In the genomic region with DNA sequence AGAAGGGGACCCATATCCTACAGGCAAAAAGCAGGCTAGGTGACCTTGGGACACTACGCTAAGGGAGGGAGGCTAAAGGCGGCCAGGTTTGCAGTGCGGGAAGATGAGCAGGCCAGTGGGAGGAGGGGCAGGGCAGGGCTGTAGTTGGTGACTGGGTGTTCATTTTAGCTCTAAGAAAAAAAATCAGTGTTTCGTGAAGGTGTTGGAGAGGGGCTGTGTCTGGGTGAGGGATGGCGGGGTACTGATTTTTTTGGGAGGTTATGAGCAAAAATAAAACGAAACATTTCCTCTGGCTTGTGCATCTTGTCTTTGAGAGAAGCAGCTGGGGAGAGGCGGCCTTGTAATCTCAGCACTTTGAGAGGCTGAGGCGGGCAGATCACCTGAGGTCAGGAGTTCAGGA, we compare ENCODE assay signal across 28 cellular contexts. TPM values are rescaled to one million over a fixed set of nuclear protein-coding genes. Genes with fewer than 3 reads are reported as not detected.
DNase-seq lines count a peak whose midpoint lies in the region; ATAC-seq and TF ChIP-seq lines count a peak whose summit lies in the region.
"Had no signal": no experiment of that assay in that cellular context is flagged by ENCODE, and none has a peak within 500 bp of the region (broad histone marks: within the 10 kb centered on the region; RNA-seq: fewer than 3 reads in every experiment).

No MANE protein-coding gene starts in this region.

- no CpG with 5 or more reads among the region's 8 CpGs for WGBS in trophoblast cell (ENCODE audit: extremely low coverage, insufficient coverage, insufficient read length)

- no peak overlapping the region for H4K91ac ChIP-seq in trophoblast cell (ENCODE audit: low read depth, low read length)

- peaks cover 5% of the 10 kb centered on the region for H3K27me3 Mint-ChIP-seq in activated CD4-positive, alpha-beta memory T cell treated with anti-CD3 and anti-CD28 coated beads for 36 hours
- peaks cover 8% of the 10 kb centered on the region for H3K27me3 Mint-ChIP-seq in activated CD4-positive, alpha-beta memory T cell treated with anti-CD3 and anti-CD28 coated beads, Interleukin-2, amount 10 ng/mL, durations not matched to agents 7 days and 5 days
- peaks cover 10% of the 10 kb centered on the region for H3K27me3 Mint-ChIP-seq in dendritic cell treated with granulocyte-macrophage colony-stimulating factor and Interleukin-4, amounts not matched to agents 40 ng/mL and 50 ng/mL, for 4 days
- H3K27me3 Mint-ChIP-seq in neural crest cell (ENCODE audit: low read depth): peaks cover 15% of the 10 kb centered on the region
- H3K27me3 Mint-ChIP-seq: activated T-cell treated with anti-CD3 and anti-CD28 coated beads, Interleukin-2, amount 50 U/mL, for 24 hours had no signal

- peaks cover 0 to 3% of the 10 kb centered on the region in 2 experiments for H3K4me1 ChIP-seq in trophoblast cell (ENCODE audit: control insufficient read depth in 1 of 2, insufficient read depth in 2 of 2, low read length in 2 of 2)

- H3K4me2 ChIP-seq in trophoblast cell (ENCODE audit: low read length): no peak overlapping the region
- H3K4me2 ChIP-seq: A549, SK-N-SH had no signal

- H2AFZ ChIP-seq in trophoblast cell (ENCODE audit: insufficient read depth, low read length, poor library complexity): no peak overlapping the region

- H3K18ac ChIP-seq in trophoblast cell (ENCODE audit: low read length): no peak overlapping the region

- H3K4ac ChIP-seq in trophoblast cell (ENCODE audit: low read depth, low read length): no peak overlapping the region

- H3K27ac ChIP-seq in trophoblast cell (ENCODE audit: low read depth, low read length): no peak overlapping the region
- H3K27ac ChIP-seq: A549, body of pancreas, pancreas had no signal

- intact Hi-C loops in activated CD4-positive, alpha-beta memory T cell treated with anti-CD3 and anti-CD28 coated beads for 36 hours (cut with micrococcal nuclease): no loop called here
- intact Hi-C loops in dendritic cell treated with granulocyte-macrophage colony-stimulating factor and Interleukin-4, amounts not matched to agents 40 ng/mL and 50 ng/mL, for 4 days (cut with micrococcal nuclease): no loop called here

- no peak overlapping the region for H2AK5ac ChIP-seq in trophoblast cell (ENCODE audit: low read length)

- no peak overlapping the region for H3K4me3 Mint-ChIP-seq in activated CD4-positive, alpha-beta memory T cell treated with anti-CD3 and anti-CD28 coated beads for 36 hours
- no peak overlapping the region for H3K4me3 Mint-ChIP-seq in activated CD4-positive, alpha-beta memory T cell treated with anti-CD3 and anti-CD28 coated beads, Interleukin-2, amount 10 ng/mL, durations not matched to agents 7 days and 5 days
- peak overlapping the region; percentile 35 for H3K4me3 Mint-ChIP-seq in dendritic cell treated with granulocyte-macrophage colony-stimulating factor and Interleukin-4, amounts not matched to agents 40 ng/mL and 50 ng/mL, for 4 days
- peak overlapping the region; percentile 8 for H3K4me3 Mint-ChIP-seq in neural crest cell
- H3K4me3 Mint-ChIP-seq: activated naive CD8-positive, alpha-beta T cell treated with anti-CD3 and anti-CD28 coated beads for 36 hours; activated T-cell treated with anti-CD3 and anti-CD28 coated beads, Interleukin-2, amount 50 U/mL, for 24 hours; WTC11 had no signal

- no peak overlapping the region for H3K9ac ChIP-seq in trophoblast cell (ENCODE audit: low read length)
- H3K9ac ChIP-seq: SK-N-SH had no signal

- H3K27ac Mint-ChIP-seq in activated CD4-positive, alpha-beta memory T cell treated with anti-CD3 and anti-CD28 coated beads for 36 hours: peak overlapping the region; percentile 2
- H3K27ac Mint-ChIP-seq in activated CD4-positive, alpha-beta memory T cell treated with anti-CD3 and anti-CD28 coated beads, Interleukin-2, amount 10 ng/mL, durations not matched to agents 7 days and 5 days: no peak overlapping the region
- H3K27ac Mint-ChIP-seq in dendritic cell treated with granulocyte-macrophage colony-stimulating factor and Interleukin-4, amounts not matched to agents 40 ng/mL and 50 ng/mL, for 4 days: peak overlapping the region; percentile 45
- H3K27ac Mint-ChIP-seq in neural crest cell (ENCODE audit: unreplicated experiment): no peak overlapping the region
- H3K27ac Mint-ChIP-seq: activated T-cell treated with anti-CD3 and anti-CD28 coated beads, Interleukin-2, amount 50 U/mL, for 24 hours; WTC11 had no signal

- no peak for TF ChIP-seq CTCF in neural crest cell (conservative IDR thresholded peaks at IDR 0.05)

- peaks cover 2 to 5% of the 10 kb centered on the region in 2 experiments for H3K36me3 ChIP-seq in trophoblast cell (ENCODE audit: control insufficient read depth in 1 of 2, insufficient read depth in 2 of 2, low read length in 2 of 2)
- H3K36me3 ChIP-seq: pancreas had no signal

- H2BK5ac ChIP-seq in trophoblast cell (ENCODE audit: low read depth, low read length, poor library complexity): no peak overlapping the region

- H3K4me1 Mint-ChIP-seq in activated CD4-positive, alpha-beta memory T cell treated with anti-CD3 and anti-CD28 coated beads for 36 hours (ENCODE audit: low read depth): peaks cover 44% of the 10 kb centered on the region
- H3K4me1 Mint-ChIP-seq in activated CD4-positive, alpha-beta memory T cell treated with anti-CD3 and anti-CD28 coated beads, Interleukin-2, amount 10 ng/mL, durations not matched to agents 7 days and 5 days: peaks cover 43% of the 10 kb centered on the region
- peaks cover 65% of the 10 kb centered on the region for H3K4me1 Mint-ChIP-seq in dendritic cell treated with granulocyte-macrophage colony-stimulating factor and Interleukin-4, amounts not matched to agents 40 ng/mL and 50 ng/mL, for 4 days (ENCODE audit: low read depth)
- H3K4me1 Mint-ChIP-seq in neural crest cell: peaks cover 20% of the 10 kb centered on the region

- no peak overlapping the region for H3K23ac ChIP-seq in trophoblast cell (ENCODE audit: low read length)

- POLR2A ChIA-PET in activated CD4-positive, alpha-beta memory T cell treated with anti-CD3 and anti-CD28 coated beads for 36 hours (lab: Charles Lee): no interaction called here
- POLR2A ChIA-PET in activated CD4-positive, alpha-beta memory T cell treated with anti-CD3 and anti-CD28 coated beads, Interleukin-2, amount 10 ng/mL, durations not matched to agents 7 days and 5 days (lab: Charles Lee): interaction anchor here (1.1 to 1.2 kb wide), 2 partner anchors 37 to 38 kb away, joined by 3 read pairs; a partner anchor contains a TSS

- H3K9me3 Mint-ChIP-seq in activated CD4-positive, alpha-beta memory T cell treated with anti-CD3 and anti-CD28 coated beads for 36 hours: no peaks in the 10 kb centered on the region
- peaks cover 2% of the 10 kb centered on the region for H3K9me3 Mint-ChIP-seq in activated CD4-positive, alpha-beta memory T cell treated with anti-CD3 and anti-CD28 coated beads, Interleukin-2, amount 10 ng/mL, durations not matched to agents 7 days and 5 days
- H3K9me3 Mint-ChIP-seq in dendritic cell treated with granulocyte-macrophage colony-stimulating factor and Interleukin-4, amounts not matched to agents 40 ng/mL and 50 ng/mL, for 4 days: no peaks in the 10 kb centered on the region
- peaks cover 5% of the 10 kb centered on the region for H3K9me3 Mint-ChIP-seq in neural crest cell
- H3K9me3 Mint-ChIP-seq: WTC11 had no signal

- peaks cover 11% of the 10 kb centered on the region for H3K79me1 ChIP-seq in trophoblast cell (ENCODE audit: low read length)

- peaks cover 6% of the 10 kb centered on the region for H3K79me2 ChIP-seq in trophoblast cell (ENCODE audit: control insufficient read depth, insufficient read depth, low read length, poor library complexity)

- H3K4me3 ChIP-seq in trophoblast cell (ENCODE audit: low read depth, low read length): no peak overlapping the region
- H3K4me3 ChIP-seq: A549, body of pancreas, pancreas had no signal

- H2BK12ac ChIP-seq in trophoblast cell (ENCODE audit: low read length): no peak overlapping the region

- no peak overlapping the region for H2BK120ac ChIP-seq in trophoblast cell (ENCODE audit: insufficient read depth, low read length, poor library complexity)

- CTCF ChIA-PET in activated CD4-positive, alpha-beta memory T cell treated with anti-CD3 and anti-CD28 coated beads for 36 hours (lab: Charles Lee): interaction anchor here (0.7 to 1.8 kb wide), 4 partner anchors 11 to 51 kb away, joined by 3 to 6 read pairs (median 4); no protein-coding TSS in a partner anchor
- CTCF ChIA-PET in activated CD4-positive, alpha-beta memory T cell treated with anti-CD3 and anti-CD28 coated beads, Interleukin-2, amount 10 ng/mL, durations not matched to agents 7 days and 5 days (lab: Charles Lee): interaction anchor here (0.6 kb wide), 1 partner anchor 330 kb away, joined by 3 read pairs; no protein-coding TSS in a partner anchor

- no peak overlapping the region for H4K8ac ChIP-seq in trophoblast cell (ENCODE audit: low read depth, low read length)

- TF ChIP-seq POLR2A in GM18505 (IDR thresholded peaks at IDR 0.05; ENCODE audit: borderline replicate concordance, extremely low read depth, insufficient read depth, insufficient read length): peak; percentile 50

- peaks cover 3% of the 10 kb centered on the region for H3K9me3 ChIP-seq in trophoblast cell (ENCODE audit: insufficient read depth, low read depth, low read length)
- H3K9me3 ChIP-seq: A549, body of pancreas, pancreas, SK-N-SH had no signal

- H3K14ac ChIP-seq in trophoblast cell (ENCODE audit: low read length): no peak overlapping the region

- no peak for ATAC-seq in GM18505 (IDR thresholded peaks at IDR 0.05; ENCODE audit: unreplicated experiment)
- ATAC-seq: A549, body of pancreas, esophagus mucosa, pancreas, right cardiac atrium, WTC11 had no signal

- no peaks in the 10 kb centered on the region for H3K27me3 ChIP-seq in trophoblast cell (ENCODE audit: insufficient read depth, low read length)
- H3K27me3 ChIP-seq: body of pancreas, pancreas had no signal

- peaks cover 25% of the 10 kb centered on the region for H3K36me3 Mint-ChIP-seq in activated CD4-positive, alpha-beta memory T cell treated with anti-CD3 and anti-CD28 coated beads for 36 hours
- peaks cover 36% of the 10 kb centered on the region for H3K36me3 Mint-ChIP-seq in activated CD4-positive, alpha-beta memory T cell treated with anti-CD3 and anti-CD28 coated beads, Interleukin-2, amount 10 ng/mL, durations not matched to agents 7 days and 5 days (ENCODE audit: low read depth)
- peaks cover 55% of the 10 kb centered on the region for H3K36me3 Mint-ChIP-seq in dendritic cell treated with granulocyte-macrophage colony-stimulating factor and Interleukin-4, amounts not matched to agents 40 ng/mL and 50 ng/mL, for 4 days (ENCODE audit: low read depth)
- peaks cover 13% of the 10 kb centered on the region for H3K36me3 Mint-ChIP-seq in neural crest cell (ENCODE audit: low read depth)

- no peak for DNase-seq in activated CD4-positive, alpha-beta memory T cell treated with anti-CD3 and anti-CD28 coated beads for 36 hours
- no peak for DNase-seq in activated CD4-positive, alpha-beta memory T cell treated with anti-CD3 and anti-CD28 coated beads, Interleukin-2, amount 10 ng/mL, durations not matched to agents 7 days and 5 days
- DNase-seq in neural crest cell (ENCODE audit: low read depth, low spot score): no peak
- DNase-seq in NCI-H510A (lab: John Stamatoyannopoulos, UW): no peak
- DNase-seq in trophoblast cell: no peak
- no peak for DNase-seq in activated CD4-positive, CD25-positive, alpha-beta regulatory T cell (lab: John Stamatoyannopoulos, UW)
- DNase-seq: activated naive CD8-positive, alpha-beta T cell treated with anti-CD3 and anti-CD28 coated beads for 36 hours; activated T-cell treated with anti-CD3 and anti-CD28 coated beads, Interleukin-2, amount 50 U/mL, for 24 hours; body of pancreas; effector memory CD4-positive, alpha-beta T cell; HCEC 1CT; islet precursor cell; MM.1S; NCI-H1417 treated with DMSO at 0.1 percent for 48 hours; NCI-H524; pancreas; right cardiac atrium; SK-N-SH; substantia nigra; T1000 had no signal

- H4K12ac ChIP-seq in trophoblast cell (ENCODE audit: low read depth, low read length): no peak overlapping the region

RNA-seq across cellular contexts. Expression of a gene that starts 4.3 kb away (rescaled TPM):
- 100 to 1,000 TPM; 160 to 171 TPM for total RNA-seq in activated CD4-positive, alpha-beta memory T cell treated with anti-CD3 and anti-CD28 coated beads for 36 hours
- total RNA-seq in activated CD4-positive, alpha-beta memory T cell treated with anti-CD3 and anti-CD28 coated beads, Interleukin-2, amount 10 ng/mL, durations not matched to agents 7 days and 5 days: 100 to 1,000 TPM; 113 to 114 TPM
- 127 and 141 TPM in 2 replicates for total RNA-seq in neural crest cell
- polyA plus RNA-seq in trophoblast cell (2013): 57.3 and 59.2 TPM in 2 replicates

RNA-seq across cellular contexts. Expression of a gene that starts 4.6 kb away (rescaled TPM):
- 10 to 100 TPM; 24.5 to 25.8 TPM for total RNA-seq in activated CD4-positive, alpha-beta memory T cell treated with anti-CD3 and anti-CD28 coated beads for 36 hours
- total RNA-seq in activated CD4-positive, alpha-beta memory T cell treated with anti-CD3 and anti-CD28 coated beads, Interleukin-2, amount 10 ng/mL, durations not matched to agents 7 days and 5 days: 10 to 100 TPM; 19.6 to 20.0 TPM
- 23.4 and 24.2 TPM in 2 replicates for total RNA-seq in neural crest cell
- 17.8 and 18.2 TPM in 2 replicates for polyA plus RNA-seq in trophoblast cell (2013)

RNA-seq across cellular contexts. Expression of a gene that starts 27.3 kb away (rescaled TPM):
- total RNA-seq in activated CD4-positive, alpha-beta memory T cell treated with anti-CD3 and anti-CD28 coated beads for 36 hours: not detected
- not detected for total RNA-seq in activated CD4-positive, alpha-beta memory T cell treated with anti-CD3 and anti-CD28 coated beads, Interleukin-2, amount 10 ng/mL, durations not matched to agents 7 days and 5 days
- not detected in 2 replicates for total RNA-seq in neural crest cell
- not detected in 2 replicates for polyA plus RNA-seq in trophoblast cell (2013)
- total RNA-seq: activated naive CD8-positive, alpha-beta T cell treated with anti-CD3 and anti-CD28 coated beads for 36 hours; chondrocyte; esophagus mucosa; lung microvascular endothelial cell; WTC11 had no signal
- polyA plus RNA-seq: A549, BJ, SK-N-SH had no signal

RNA-seq across cellular contexts. Expression of a gene that starts 37.0 kb away (rescaled TPM):
- total RNA-seq in activated CD4-positive, alpha-beta memory T cell treated with anti-CD3 and anti-CD28 coated beads for 36 hours: 100 to 1,000 TPM; 108 to 111 TPM
- total RNA-seq in activated CD4-positive, alpha-beta memory T cell treated with anti-CD3 and anti-CD28 coated beads, Interleukin-2, amount 10 ng/mL, durations not matched to agents 7 days and 5 days: 10 to 100 TPM; 25.7 to 26.4 TPM
- 0.12 and 0.41 TPM in 2 replicates for total RNA-seq in neural crest cell
- 0.30 and 0.33 TPM in 2 replicates for polyA plus RNA-seq in trophoblast cell (2013)
- total RNA-seq: esophagus mucosa had no signal

RNA-seq across cellular contexts. Expression of a gene that starts 56.1 kb away (rescaled TPM):
- 10 to 100 TPM; 32.5 to 34.7 TPM for total RNA-seq in activated CD4-positive, alpha-beta memory T cell treated with anti-CD3 and anti-CD28 coated beads for 36 hours
- total RNA-seq in activated CD4-positive, alpha-beta memory T cell treated with anti-CD3 and anti-CD28 coated beads, Interleukin-2, amount 10 ng/mL, durations not matched to agents 7 days and 5 days: 10 to 100 TPM; 42.3 to 47.6 TPM
- total RNA-seq in neural crest cell: 30.5 and 34.5 TPM in 2 replicates
- polyA plus RNA-seq in trophoblast cell (2013): 38.8 and 40.1 TPM in 2 replicates

Comparison
In these comparisons a context has a peak if more than half of its experiments do, and no peak if none do; other contexts are left out.
1. H3K27ac Mint-ChIP-seq: peak in activated CD4-positive, alpha-beta memory T cell treated with anti-CD3 and anti-CD28 coated beads for 36 hours (single experiment) and dendritic cell treated with granulocyte-macrophage colony-stimulating factor and Interleukin-4, amounts not matched to agents 40 ng/mL and 50 ng/mL, for 4 days (single experiment); none in activated CD4-positive, alpha-beta memory T cell treated with anti-CD3 and anti-CD28 coated beads, Interleukin-2, amount 10 ng/mL, durations not matched to agents 7 days and 5 days (single experiment) and neural crest cell (single experiment).
2. H3K4me3 Mint-ChIP-seq: peak in dendritic cell treated with granulocyte-macrophage colony-stimulating factor and Interleukin-4, amounts not matched to agents 40 ng/mL and 50 ng/mL, for 4 days (single experiment) and neural crest cell (single experiment); none in activated CD4-positive, alpha-beta memory T cell treated with anti-CD3 and anti-CD28 coated beads for 36 hours (single experiment) and activated CD4-positive, alpha-beta memory T cell treated with anti-CD3 and anti-CD28 coated beads, Interleukin-2, amount 10 ng/mL, durations not matched to agents 7 days and 5 days (single experiment).